16 cellular contexts compared by ENCODE assay signal in the genomic region with DNA sequence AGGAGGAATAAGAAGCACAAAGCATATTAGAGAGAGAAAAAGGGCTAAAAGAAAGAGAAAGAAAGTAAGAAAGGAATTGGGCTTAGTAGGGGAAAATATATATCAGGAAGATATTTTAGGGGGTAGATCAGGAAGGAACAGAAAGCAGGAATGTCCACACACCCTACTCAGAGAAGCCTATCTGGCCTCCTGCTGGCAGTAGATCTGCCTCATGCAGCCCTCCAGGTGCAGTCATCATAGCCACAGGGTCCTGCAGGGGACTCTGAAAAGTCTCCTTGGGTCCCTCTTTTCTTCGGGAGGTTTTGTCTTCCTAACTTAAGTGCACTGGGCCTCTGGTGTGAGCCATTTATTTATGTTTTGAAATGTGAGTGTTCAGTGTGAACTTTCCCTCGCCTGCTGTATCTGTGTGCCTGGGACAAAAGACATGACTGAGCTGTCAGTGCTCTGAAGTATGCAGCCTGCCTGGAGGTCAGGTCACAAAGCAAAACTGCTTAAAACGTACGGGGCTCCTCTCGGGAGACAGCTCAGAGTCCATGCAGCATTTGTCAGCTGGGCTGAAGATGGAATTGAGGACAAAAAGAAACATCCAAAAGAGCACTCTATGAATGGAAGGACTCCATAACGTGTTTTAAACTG.
"Had no signal": no experiment of that assay in that cellular context is flagged by ENCODE, and none has a peak within 500 bp of the region (broad histone marks: within the 10 kb centered on the region; RNA-seq: fewer than 3 reads in every experiment).

No MANE protein-coding gene starts in this region.

- H3K9me3 Mint-ChIP-seq: activated T-helper 1 cell treated with anti-CD3 and anti-CD28 coated beads, Interleukin-12 subunit alpha, Interleukin-12 subunit beta, Interleukin-2, Interleukin-4 antibody, amounts not matched to agents 30 ng/mL and 10 ng/mL and 1 ng/mL, durations not matched to agents 14 hours and 24 hours and 36 hours had no signal

- H3K9me3 ChIP-seq: colonic mucosa, pancreas, transverse colon had no signal

- H3K27ac Mint-ChIP-seq: activated CD8-positive, alpha-beta T cell treated with anti-CD3 and anti-CD28 coated beads, Interleukin-2, amount 10 ng/mL, durations not matched to agents 7 days and 5 days; activated naive CD8-positive, alpha-beta T cell treated with anti-CD3 and anti-CD28 coated beads, Interleukin-2, amount 50 U/mL, for 24 hours; activated T-helper 1 cell treated with anti-CD3 and anti-CD28 coated beads, Interleukin-12 subunit alpha, Interleukin-12 subunit beta, Interleukin-2, Interleukin-4 antibody, amounts not matched to agents 30 ng/mL and 10 ng/mL and 1 ng/mL, durations not matched to agents 14 hours and 24 hours and 36 hours; natural killer cell treated with Interleukin-12 subunit alpha and Interleukin-12 subunit beta and Interleukin-15 and Interleukin-18, amount 100 ng/mL, for 72 hours had no signal

- H3K27me3 ChIP-seq: colonic mucosa, pancreas, transverse colon had no signal

- FAIRE-seq: astrocyte, frontal cortex, pancreas had no signal

- H3K4me1 ChIP-seq: colonic mucosa, pancreas had no signal

- DNase-seq: activated CD4-positive, alpha-beta T cell treated with anti-CD3 and anti-CD28 coated beads for 4 hours; activated CD8-positive, alpha-beta T cell treated with anti-CD3 and anti-CD28 coated beads, Interleukin-2, amount 10 ng/mL, durations not matched to agents 7 days and 5 days; activated naive CD4-positive, alpha-beta T cell; activated naive CD8-positive, alpha-beta T cell treated with anti-CD3 and anti-CD28 coated beads, Interleukin-2, amount 50 U/mL, for 24 hours; colonic mucosa; effector CD4-positive, alpha-beta T cell; kidney glomerular epithelial cell; pancreas; substantia nigra; T-helper 9 cell; transverse colon had no signal

- H3K27ac ChIP-seq: colonic mucosa, pancreas, skin epidermis had no signal

- H3K36me3 ChIP-seq: colonic mucosa, pancreas, transverse colon had no signal

- ATAC-seq: activated CD8-positive, alpha-beta T cell treated with anti-CD3 and anti-CD28 coated beads, Interleukin-2, amount 10 ng/mL, durations not matched to agents 7 days and 5 days; activated naive CD8-positive, alpha-beta T cell treated with anti-CD3 and anti-CD28 coated beads, Interleukin-2, amount 50 U/mL, for 24 hours; natural killer cell treated with Interleukin-12 subunit alpha and Interleukin-12 subunit beta and Interleukin-15 and Interleukin-18, amount 100 ng/mL, for 72 hours; pancreas had no signal

- H3K36me3 Mint-ChIP-seq: natural killer cell treated with Interleukin-12 subunit alpha and Interleukin-12 subunit beta and Interleukin-15 and Interleukin-18, amount 100 ng/mL, for 72 hours had no signal

- H3K4me3 ChIP-seq: colonic mucosa, pancreas, skin epidermis, transverse colon had no signal
